In genomic region chr6:33317418-33317667, GRCh38 we compare ENCODE assay signal across 8 cellular contexts. TPM values are rescaled to one million over a fixed set of nuclear protein-coding genes. Genes with fewer than 3 reads are reported as not detected.
DNase-seq lines count a peak whose midpoint lies in the region; ATAC-seq and TF ChIP-seq lines count a peak whose summit lies in the region.

No MANE protein-coding gene starts in this region.

- H3K4me3 ChIP-seq in GM12864 (ENCODE audit: low read depth, low read length) (peak overlapping the region; percentile 46), SJSA1 (peak overlapping the region; percentile 52), fibroblast of mammary gland (ENCODE audit: control insufficient read depth, low read depth, low read length) (peak overlapping the region; percentile 77), neutrophil (ENCODE audit: low read depth in 1 of 2, low read length in 1 of 2) (peak overlapping the region; percentile 77 to 94)

- H3K27me3 ChIP-seq in SJSA1 (replicated peaks) (no peaks in the 10 kb centered on the region), neutrophil (no peaks in the 10 kb centered on the region)

- TF ChIP-seq CTCF in GM12864 (IDR thresholded peaks at IDR 0.05; ENCODE audit: low read depth, low read length, missing control alignments) (no peak), fibroblast of mammary gland (conservative IDR thresholded peaks at IDR 0.05; ENCODE audit: control insufficient read depth, insufficient read depth, low read depth, low read length) (no peak), neutrophil (IDR thresholded peaks at IDR 0.05) (no peak)

- H3K36me3 ChIP-seq in SJSA1, result peaks cover 51% of the 10 kb centered on the region
- peaks cover 32% of the 10 kb centered on the region for H3K36me3 ChIP-seq in neutrophil

- peaks cover 44% of the 10 kb centered on the region for H3K4me1 ChIP-seq in SJSA1 (replicated peaks)
- H3K4me1 ChIP-seq in neutrophil (ENCODE audit: control insufficient read depth in 1 of 2, insufficient read depth in 1 of 2, low read depth in 1 of 2, low read length in 1 of 2), result peaks cover 76 to 79% of the 10 kb centered on the region in 2 experiments

- in situ Hi-C loops in KBM-7 (cut with MboI; ENCODE audit: low pct_unique_long_range_greater_than_20kb, low sequenced_read_pairs), result no loop called here

- no peak for ATAC-seq in HG02571 (IDR thresholded peaks at IDR 0.05; ENCODE audit: unreplicated experiment)
- no peak for ATAC-seq in GM19324 (IDR thresholded peaks at IDR 0.05; ENCODE audit: low FRiP score, unreplicated experiment)

- H3K9me3 ChIP-seq in SJSA1 (replicated peaks) (no peaks in the 10 kb centered on the region), neutrophil (no peaks in the 10 kb centered on the region)

- DNase-seq in GM12864 (ENCODE audit: low read depth) (no peak), SJSA1 (ENCODE audit: low read depth in 1 of 2, low spot score in 2 of 2) (no peak), fibroblast of mammary gland (ENCODE audit: low read depth) (no peak), KBM-7 (no peak), NCI-H2107 treated with DMSO at 0.1 percent for 48 hours (lab: John Stamatoyannopoulos, UW; ENCODE audit: unreplicated experiment) (no peak)

- H3K27ac ChIP-seq in SJSA1 (no peak overlapping the region), neutrophil (peak overlapping the region; percentile 100)

RNA-seq across cellular contexts. Expression of gene ZBTB22, which starts 0.2 kb away (rescaled TPM):
- total RNA-seq in SJSA1 (2014; rRNA removed; shearing (Covaris generic)), result 5.6 and 10.1 TPM in 2 replicates

RNA-seq across cellular contexts. Expression of gene TAPBP, which starts 3.5 kb away (rescaled TPM):
- total RNA-seq in SJSA1 (2014; rRNA removed; shearing (Covaris generic)), result 57.8 and 64.3 TPM in 2 replicates

RNA-seq across cellular contexts. Expression of gene DAXX, which starts 5.4 kb away (rescaled TPM):
- total RNA-seq in SJSA1 (2014; rRNA removed; shearing (Covaris generic)), result 37.2 and 44.5 TPM in 2 replicates

RNA-seq across cellular contexts. Expression of gene RGL2, which starts 18.6 kb away (rescaled TPM):
- total RNA-seq in SJSA1 (2014; rRNA removed; shearing (Covaris generic)), result 24.5 and 35.7 TPM in 2 replicates

RNA-seq across cellular contexts. Expression of gene PFDN6, which starts 27.9 kb away (rescaled TPM):
- total RNA-seq in SJSA1 (2014; rRNA removed; shearing (Covaris generic)), result 66.3 and 67.8 TPM in 2 replicates
